Comparison of ENCODE assay signal across 9 cellular contexts in genomic region chr11:369336-370018, GRCh38. TPM values are rescaled to one million over a fixed set of nuclear protein-coding genes. Genes with fewer than 3 reads are reported as not detected.
A peak's percentile ranks its signal among the peaks of the same experiment; 100 is the strongest.
DNase-seq lines count a peak whose midpoint lies in the region; ATAC-seq and TF ChIP-seq lines count a peak whose summit lies in the region.
"Had no signal": no experiment of that assay in that cellular context is flagged by ENCODE, and none has a peak within 500 bp of the region (broad histone marks: within the 10 kb centered on the region; RNA-seq: fewer than 3 reads in every experiment).

Gene B4GALNT4 (plus strand): TSS chr11:369499. CDS start chr11:369804, 305 bp downstream.

- intact Hi-C loops in mucosa of descending colon (cut with DNase I, micrococcal nuclease) = no loop called here

- H3K9me3 ChIP-seq in mucosa of descending colon = no peaks in the 10 kb centered on the region

- H3K4me1 ChIP-seq in mucosa of descending colon (ENCODE audit: low read depth) = peaks cover 2% of the 10 kb centered on the region

- ATAC-seq in mucosa of descending colon = no peak
- no peak for ATAC-seq in HG03159 (IDR thresholded peaks at IDR 0.05; ENCODE audit: unreplicated experiment)
- ATAC-seq in HG02571 (IDR thresholded peaks at IDR 0.05; ENCODE audit: unreplicated experiment) = no peak
- ATAC-seq in GM19395 (IDR thresholded peaks at IDR 0.05; ENCODE audit: unreplicated experiment) = no peak

- H3K27ac ChIP-seq in RWPE1 = peak within 1 kb of the TSS; percentile 69
- H3K27ac ChIP-seq: skin epidermis had no signal

- no peaks in the 10 kb centered on the region for H3K36me3 ChIP-seq in mucosa of descending colon (ENCODE audit: low read depth)

- CTCF ChIA-PET in RWPE1 (lab: Yijun Ruan, JAX) = no interaction called here

- POLR2A ChIA-PET in RWPE1 (lab: Yijun Ruan, JAX; ENCODE audit: low non-redundant PET) = interaction anchor here (0.6 kb wide), 1 partner anchor 24 kb away, joined by 3 read pairs; the partner anchor contains the start of gene PKP3

- H3K4me3 ChIP-seq in mucosa of descending colon = no peak within 1 kb of the TSS

- TF ChIP-seq CTCF in RWPE1 (conservative IDR thresholded peaks at IDR 0.05; ENCODE audit: low read depth) (no peak), mucosa of descending colon (IDR thresholded peaks at IDR 0.05) (no peak)

- peak; percentile 34 for DNase-seq in NCI-H1436 (lab: John Stamatoyannopoulos, UW)
- no peak for DNase-seq in NCI-H1436 treated with DMSO at 0.1 percent for 48 hours (lab: John Stamatoyannopoulos, UW)
- peak; percentile 68 for DNase-seq in RWPE1 (ENCODE audit: low spot score)
- DNase-seq in dedifferentiated amniotic fluid mesenchymal stem cell (ENCODE audit: extremely low spot score) = peak; percentile 19
- DNase-seq in mucosa of descending colon = peak in 2 of 3 donors; percentile 13 to 22

RNA-seq across cellular contexts. Expression of gene B4GALNT4, which starts in this region (rescaled TPM):
- total RNA-seq in mucosa of descending colon = 10 to 100 TPM in 1 of 3 donors, 1 to 10 TPM in 2; 2.1 to 11.8 (median 2.2) TPM
